In the genomic region with DNA sequence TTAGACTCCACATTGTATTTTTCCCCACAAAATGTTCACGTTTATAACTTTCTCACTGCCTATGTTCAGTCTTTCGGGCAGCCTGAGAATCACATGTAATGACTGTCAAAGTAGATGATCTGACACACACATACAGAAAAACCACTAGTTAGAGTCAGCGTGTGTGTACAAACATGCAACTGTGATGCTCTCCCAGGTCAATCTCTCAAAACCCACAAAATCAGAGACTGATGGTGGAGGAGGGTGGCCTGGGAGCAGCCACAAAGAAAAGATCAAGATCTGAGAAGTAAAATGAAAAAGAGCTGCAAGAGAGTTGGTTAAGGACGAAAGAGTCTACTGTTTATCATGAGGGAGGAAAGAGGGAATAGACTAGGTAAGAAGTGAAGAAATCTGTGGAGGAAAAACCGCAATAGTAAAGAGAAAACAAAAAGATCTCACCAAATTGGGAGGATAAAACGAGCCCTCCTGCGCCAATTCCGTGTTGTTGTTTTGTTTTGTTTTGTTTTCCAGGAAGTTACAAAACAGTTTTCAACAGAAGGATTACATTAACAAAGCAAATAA, we compare ENCODE assay signal across 8 cellular contexts. TPM values are rescaled to one million over a fixed set of nuclear protein-coding genes. Genes with fewer than 3 reads are reported as not detected.
DNase-seq lines count a peak whose midpoint lies in the region; TF ChIP-seq lines count a peak whose summit lies in the region.

No MANE protein-coding gene starts in this region.

- peak overlapping the region; percentile 83 for H3K4me3 ChIP-seq in AG04450 (ENCODE audit: low read depth, low read length)
- peak overlapping the region; percentile 62 for H3K4me3 ChIP-seq in Jurkat, Clone E6-1 (ENCODE audit: low read length)
- H3K4me3 ChIP-seq in muscle layer of duodenum (ENCODE audit: low read depth in 1 of 2, low read length in 2 of 2): peak overlapping the region; percentile 91 to 98

- TF ChIP-seq CTCF in AG04450 (IDR thresholded peaks at IDR 0.05; ENCODE audit: low read depth, low read length) (no peak), MCF 10A (IDR thresholded peaks at IDR 0.05; ENCODE audit: unreplicated experiment) (no peak)

- POLR2A ChIA-PET in AG04450 (lab: Yijun Ruan, JAX) (interaction anchor here (0.6 to 1.2 kb wide), 2 partner anchors 32 to 82 kb away, joined by 4 to 6 read pairs; a partner anchor contains a TSS), MCF 10A (lab: Yijun Ruan, JAX) (interaction anchor here (0.6 to 9.9 kb wide), 25 partner anchors 9 to 1350 kb away, joined by 3 to 247 read pairs (median 7); a partner anchor contains a TSS)

- DNase-seq in AG04450 (ENCODE audit: low read depth, low spot score) (no peak), MCF 10A (ENCODE audit: unreplicated experiment) (peak; percentile 44), cerebellar cortex (ENCODE audit: low spot score) (no peak), Kasumi-1 (lab: John Stamatoyannopoulos, UW) (no peak), NOMO-1 (lab: John Stamatoyannopoulos, UW; ENCODE audit: unreplicated experiment in 2 of 2) (no peak), GM03348 (ENCODE audit: low spot score) (no peak)
- no peak for DNase-seq in Jurkat, Clone E6-1 (ENCODE audit: low read depth, low spot score)

- CTCF ChIA-PET in AG04450 (lab: Charles Lee): interaction anchor here (0.8 to 2.4 kb wide), 4 partner anchors 62 to 170 kb away, joined by 3 to 8 read pairs (median 4); no protein-coding TSS in a partner anchor
- CTCF ChIA-PET in MCF 10A (lab: Yijun Ruan, JAX): interaction anchor here (0.6 to 3.6 kb wide), 17 partner anchors 8 to 181 kb away, joined by 3 to 27 read pairs (median 5); a partner anchor contains a TSS

- H3K4me3 Mint-ChIP-seq in MCF 10A (ENCODE audit: unreplicated experiment): peak overlapping the region; percentile 82

- peaks cover 39% of the 10 kb centered on the region for H3K4me1 Mint-ChIP-seq in MCF 10A (ENCODE audit: insufficient read depth, unreplicated experiment)

- H3K9me3 ChIP-seq in AG04450 (ENCODE audit: control insufficient read depth, insufficient read depth, low read length) (no peaks in the 10 kb centered on the region), muscle layer of duodenum (ENCODE audit: control insufficient read depth in 1 of 2, low read length in 2 of 2) (no peaks in the 10 kb centered on the region)

- H3K27me3 Mint-ChIP-seq in MCF 10A (ENCODE audit: insufficient read depth, unreplicated experiment): no peaks in the 10 kb centered on the region

- intact Hi-C loops in MCF 10A (cut with micrococcal nuclease): loop anchor here (2.0 kb wide), 3 partner anchors 15 to 37 kb away; no protein-coding TSS in a partner anchor

- H3K27ac ChIP-seq in AG04450 (ENCODE audit: low read depth, low read length) (no peak overlapping the region), muscle layer of duodenum (ENCODE audit: low read length) (peak overlapping the region; percentile 90)

- H3K36me3 ChIP-seq in muscle layer of duodenum (ENCODE audit: control insufficient read depth in 1 of 2, insufficient read depth in 2 of 2, low read length in 2 of 2): no peaks in the 10 kb centered on the region

- no peaks in the 10 kb centered on the region for H3K27me3 ChIP-seq in AG04450 (ENCODE audit: control insufficient read depth, insufficient read depth, low read length)
- no peaks in the 10 kb centered on the region for H3K27me3 ChIP-seq in muscle layer of duodenum (ENCODE audit: low read depth, low read length)

- peak overlapping the region; percentile 73 for H3K27ac Mint-ChIP-seq in MCF 10A (ENCODE audit: low read depth, unreplicated experiment)

- no peaks in the 10 kb centered on the region for H3K9me3 Mint-ChIP-seq in MCF 10A (ENCODE audit: unreplicated experiment)

- peaks cover 5% of the 10 kb centered on the region for H3K36me3 Mint-ChIP-seq in MCF 10A (ENCODE audit: insufficient read depth, unreplicated experiment)

- H3K4me1 ChIP-seq in muscle layer of duodenum (ENCODE audit: control insufficient read depth in 1 of 2, insufficient read depth in 2 of 2, low read length in 2 of 2): peaks cover 17 to 48% of the 10 kb centered on the region in 2 donors

- TSS peak; percentile 21 for BruUV-seq in MCF 10A (replicated peaks; lab: Mats Ljungman, UMichigan)

RNA-seq across cellular contexts. Expression of a gene that starts 2.3 kb away (rescaled TPM):
- polyA plus RNA-seq in AG04450 (2011; rRNA removed): 31.9 and 48.2 TPM in 2 replicates
- 17.9 and 39.8 TPM in 2 replicates for polyA minus RNA-seq in AG04450 (2011; rRNA and poly(A)+ RNA removed)
- 6.7 TPM for polyA plus RNA-seq in Jurkat, Clone E6-1 (2012; ENCODE audit: insufficient read depth, insufficient read length)
- total RNA-seq in MCF 10A (2022): 67.3 and 68.8 TPM in 2 replicates
